ENCODE assay signal across 20 cellular contexts in genomic region chr6:169623975-169624374, GRCh38.
"Had no signal": no experiment of that assay in that cellular context is flagged by ENCODE, and none has a peak within 500 bp of the region (broad histone marks: within the 10 kb centered on the region; RNA-seq: fewer than 3 reads in every experiment).

No MANE protein-coding gene starts in this region.

- H3K36me3 ChIP-seq: neutrophil, right atrium auricular region had no signal

- FAIRE-seq: endometrium had no signal

- H3K27me3 Mint-ChIP-seq: central memory CD8-positive, alpha-beta T cell; naive B cell had no signal

- DNase-seq: cortex of kidney; effector memory CD4-positive, alpha-beta T cell; foreskin keratinocyte; heart left ventricle; hippocampal formation; left colon; left ventricle myocardium superior; mesendoderm; naive B cell; nephron progenitor cell; posterior cingulate gyrus; sigmoid colon; stimulated activated CD4-positive, alpha-beta T cell treated with anti-CD3 and anti-CD28 coated beads, Interleukin-12 subunit alpha, Interleukin-12 subunit beta, amount 100 ng/mL, for 4 hours; stimulated activated naive CD4-positive, alpha-beta T cell treated with Interleukin-2 at 50 U/mL for 16 hours had no signal

- H3K9me3 Mint-ChIP-seq: central memory CD8-positive, alpha-beta T cell had no signal

- H3K27me3 ChIP-seq: foreskin keratinocyte, heart left ventricle, neutrophil, right atrium auricular region, sigmoid colon, tibial nerve had no signal

- H3K4me3 Mint-ChIP-seq: central memory CD8-positive, alpha-beta T cell; nephron progenitor cell had no signal

- ATAC-seq: foreskin keratinocyte, heart left ventricle, left colon, left ventricle myocardium superior had no signal

- H3K4me1 ChIP-seq: heart left ventricle, right atrium auricular region, tibial nerve had no signal

- H3K27ac ChIP-seq: foreskin keratinocyte, heart left ventricle, neutrophil, right atrium auricular region, sigmoid colon, skin epidermis, tibial nerve had no signal

- H3K9me3 ChIP-seq: heart left ventricle, neutrophil, right atrium auricular region, sigmoid colon, tibial nerve had no signal

- H3K4me3 ChIP-seq: heart left ventricle, right atrium auricular region, sigmoid colon, skin epidermis, tibial nerve had no signal
